In genomic region chr1:193070942-193071341, GRCh38 we compare ENCODE assay signal across 9 cellular contexts. TPM values are rescaled to one million over a fixed set of nuclear protein-coding genes. Genes with fewer than 3 reads are reported as not detected.
DNase-seq lines count a peak whose midpoint lies in the region; ATAC-seq and TF ChIP-seq lines count a peak whose summit lies in the region.
"Had no signal": no experiment of that assay in that cellular context is flagged by ENCODE, and none has a peak within 500 bp of the region (broad histone marks: within the 10 kb centered on the region; RNA-seq: fewer than 3 reads in every experiment).

No MANE protein-coding gene starts in this region.

- no peak overlapping the region for H2BK5ac ChIP-seq in H9 (ENCODE audit: insufficient read length, low read length)

- peak; percentile 36 for DNase-seq in H9
- peak; percentile 42 for DNase-seq in NCI-H510A treated with DMSO at 0.1 percent for 48 hours (lab: John Stamatoyannopoulos, UW)
- no peak for DNase-seq in right cardiac atrium
- no peak for DNase-seq in HT-29 (ENCODE audit: low spot score)
- DNase-seq in foreskin fibroblast, result no peak
- no peak for DNase-seq in prostate gland (ENCODE audit: low spot score)
- no peak for DNase-seq in activated T-helper 1 cell treated with anti-CD3 and anti-CD28 coated beads, Interleukin-12 subunit alpha, Interleukin-12 subunit beta, Interleukin-2, Interleukin-4 antibody, amounts not matched to agents 30 ng/mL and 10 ng/mL and 1 ng/mL, durations not matched to agents 14 hours and 24 hours and 36 hours (ENCODE audit: low spot score)
- DNase-seq: heart right ventricle had no signal

- no peak overlapping the region for H3K4me2 ChIP-seq in H9 (ENCODE audit: insufficient read depth, insufficient read length, low read length)

- H2AK5ac ChIP-seq in H9 (ENCODE audit: insufficient read length, low read length), result no peak overlapping the region

- H3K79me2 ChIP-seq in H9 (ENCODE audit: insufficient read depth, low read length), result peaks cover 6% of the 10 kb centered on the region; the same call in 1 of the 2 replicates

- intact Hi-C loops in right cardiac atrium (cut with DNase I) (no loop called here), prostate gland (cut with DNase I) (no loop called here)
- intact Hi-C loops in activated T-helper 1 cell treated with anti-CD3 and anti-CD28 coated beads, Interleukin-12 subunit alpha, Interleukin-12 subunit beta, Interleukin-2, Interleukin-4 antibody, amounts not matched to agents 30 ng/mL and 10 ng/mL and 1 ng/mL, durations not matched to agents 14 hours and 24 hours and 36 hours (cut with micrococcal nuclease), result no loop called here

- no peak overlapping the region for H3K4me3 ChIP-seq in right cardiac atrium (ENCODE audit: low read length)
- H3K4me3 ChIP-seq in foreskin fibroblast (ENCODE audit: low read depth in 1 of 2, low read length in 2 of 2), result no peak overlapping the region
- H3K4me3 ChIP-seq in prostate gland, result no peak overlapping the region
- H3K4me3 ChIP-seq: heart right ventricle had no signal

- H3K79me1 ChIP-seq in H9 (ENCODE audit: insufficient read depth, low read depth, low read length, poor library complexity, severe bottlenecking), result peaks cover 5% of the 10 kb centered on the region

- no peaks in the 10 kb centered on the region for H3K23me2 ChIP-seq in H9 (ENCODE audit: insufficient read length, low read depth, low read length, poor library complexity, severe bottlenecking)

- H3K4me1 Mint-ChIP-seq in H9, result peaks cover 2 to 5% of the 10 kb centered on the region in 2 experiments; a peak in 3 of 4 replicates
- H3K4me1 Mint-ChIP-seq in activated T-helper 1 cell treated with anti-CD3 and anti-CD28 coated beads, Interleukin-12 subunit alpha, Interleukin-12 subunit beta, Interleukin-2, Interleukin-4 antibody, amounts not matched to agents 30 ng/mL and 10 ng/mL and 1 ng/mL, durations not matched to agents 14 hours and 24 hours and 36 hours (ENCODE audit: low read depth), result peaks cover 44% of the 10 kb centered on the region

- H3K27me3 Mint-ChIP-seq in H9 (ENCODE audit: low read depth), result no peaks in the 10 kb centered on the region
- no peaks in the 10 kb centered on the region for H3K27me3 Mint-ChIP-seq in activated T-helper 1 cell treated with anti-CD3 and anti-CD28 coated beads, Interleukin-12 subunit alpha, Interleukin-12 subunit beta, Interleukin-2, Interleukin-4 antibody, amounts not matched to agents 30 ng/mL and 10 ng/mL and 1 ng/mL, durations not matched to agents 14 hours and 24 hours and 36 hours (ENCODE audit: insufficient read depth)

- H4K91ac ChIP-seq in H9 (ENCODE audit: insufficient read length, low read depth, low read length), result no peak overlapping the region

- H3K4me3 Mint-ChIP-seq in H9, result no peak overlapping the region; a peak in 1 of 5 replicates
- H3K4me3 Mint-ChIP-seq in activated T-helper 1 cell treated with anti-CD3 and anti-CD28 coated beads, Interleukin-12 subunit alpha, Interleukin-12 subunit beta, Interleukin-2, Interleukin-4 antibody, amounts not matched to agents 30 ng/mL and 10 ng/mL and 1 ng/mL, durations not matched to agents 14 hours and 24 hours and 36 hours, result no peak overlapping the region

- H2BK12ac ChIP-seq in H9 (ENCODE audit: insufficient read length, low read depth, low read length), result no peak overlapping the region

- H3T11ph ChIP-seq in H9 (ENCODE audit: low read length), result no peak overlapping the region

- no peaks in the 10 kb centered on the region for H3K36me3 ChIP-seq in prostate gland

- no peak overlapping the region for H3K14ac ChIP-seq in H9 (ENCODE audit: insufficient read depth, low read length)

- no peaks in the 10 kb centered on the region for H3K9me3 ChIP-seq in H9 (ENCODE audit: control insufficient read depth, low read depth, low read length)
- no peaks in the 10 kb centered on the region for H3K9me3 ChIP-seq in right cardiac atrium (ENCODE audit: control insufficient read depth, low read length)
- no peaks in the 10 kb centered on the region for H3K9me3 ChIP-seq in prostate gland
- H3K9me3 ChIP-seq: heart right ventricle had no signal

- TF ChIP-seq CTCF in H9 (conservative IDR thresholded peaks at IDR 0.05) (no peak), foreskin fibroblast (IDR thresholded peaks at IDR 0.05; ENCODE audit: low read depth, low read length) (no peak), prostate gland (IDR thresholded peaks at IDR 0.05) (no peak)

- H3K27ac ChIP-seq in H9 (ENCODE audit: insufficient read length, low read depth, low read length) (no peak overlapping the region), right cardiac atrium (ENCODE audit: low read length) (peak overlapping the region; percentile 78), prostate gland (no peak overlapping the region)

- no peak overlapping the region for H3K56ac ChIP-seq in H9 (ENCODE audit: insufficient read length, low read depth, low read length)

- H3K23ac ChIP-seq in H9 (ENCODE audit: insufficient read length, low read depth, low read length), result no peak overlapping the region

- H2BK15ac ChIP-seq in H9 (ENCODE audit: low read depth, low read length), result no peak overlapping the region

- H3K18ac ChIP-seq in H9 (ENCODE audit: insufficient read length, low read depth, low read length), result no peak overlapping the region

- H3K9me3 Mint-ChIP-seq in H9, result no peaks in the 10 kb centered on the region
- no peaks in the 10 kb centered on the region for H3K9me3 Mint-ChIP-seq in activated T-helper 1 cell treated with anti-CD3 and anti-CD28 coated beads, Interleukin-12 subunit alpha, Interleukin-12 subunit beta, Interleukin-2, Interleukin-4 antibody, amounts not matched to agents 30 ng/mL and 10 ng/mL and 1 ng/mL, durations not matched to agents 14 hours and 24 hours and 36 hours

- H4K20me1 ChIP-seq in H9 (ENCODE audit: control insufficient read depth, insufficient read depth, insufficient read length), result no peaks in the 10 kb centered on the region

- H3K27ac Mint-ChIP-seq in H9, result no peak overlapping the region; a peak in 1 of 7 replicates
- H3K27ac Mint-ChIP-seq in activated T-helper 1 cell treated with anti-CD3 and anti-CD28 coated beads, Interleukin-12 subunit alpha, Interleukin-12 subunit beta, Interleukin-2, Interleukin-4 antibody, amounts not matched to agents 30 ng/mL and 10 ng/mL and 1 ng/mL, durations not matched to agents 14 hours and 24 hours and 36 hours, result no peak overlapping the region

- peak; percentile 65 for ATAC-seq in GM18867 (IDR thresholded peaks at IDR 0.05; ENCODE audit: unreplicated experiment)
- ATAC-seq in right cardiac atrium, result peak; percentile 26 to 45

- TF ChIP-seq POLR2A in prostate gland (IDR thresholded peaks at IDR 0.05), result no peak

- WGBS in H9 (ENCODE audit: extremely low coverage, insufficient read length, low lambda C conversion rate), result no CpG with 5 or more reads among the region's 5 CpGs
- 58% methylated on average over 5 of the region's 5 CpGs for WGBS in right cardiac atrium
- WGBS in prostate gland, result 74% methylated on average over 5 of the region's 5 CpGs

- no peak overlapping the region for H2BK20ac ChIP-seq in H9 (ENCODE audit: low read depth, low read length, poor library complexity, severe bottlenecking)

- H3K4me1 ChIP-seq in H9 (ENCODE audit: insufficient read depth, low read length) (no peaks in the 10 kb centered on the region; the same call in 1 of the 2 replicates), right cardiac atrium (ENCODE audit: control insufficient read depth, insufficient read depth, low read length) (peaks cover 3% of the 10 kb centered on the region), prostate gland (replicated peaks) (no peaks in the 10 kb centered on the region)

- H3K9ac ChIP-seq in H9 (ENCODE audit: extremely low read depth, insufficient read length, low read length), result no peak overlapping the region

- H2BK120ac ChIP-seq in H9 (ENCODE audit: low read depth, low read length, poor library complexity, severe bottlenecking), result no peak overlapping the region

- H4K8ac ChIP-seq in H9 (replicated peaks; ENCODE audit: insufficient read length, low read depth, low read length), result no peak overlapping the region

- H3K27me3 ChIP-seq in H9 (ENCODE audit: insufficient read depth, low read length) (no peaks in the 10 kb centered on the region), right cardiac atrium (ENCODE audit: control insufficient read depth, insufficient read depth) (no peaks in the 10 kb centered on the region), prostate gland (replicated peaks; ENCODE audit: insufficient read depth) (no peaks in the 10 kb centered on the region)
- H3K27me3 ChIP-seq: heart right ventricle had no signal

- peaks cover 8 to 13% (median 9%) of the 10 kb centered on the region in 3 experiments; a peak in 6 of 7 replicates for H3K36me3 Mint-ChIP-seq in H9 (ENCODE audit: insufficient read depth in 1 of 3, low read depth in 3 of 3)
- peaks cover 31% of the 10 kb centered on the region for H3K36me3 Mint-ChIP-seq in activated T-helper 1 cell treated with anti-CD3 and anti-CD28 coated beads, Interleukin-12 subunit alpha, Interleukin-12 subunit beta, Interleukin-2, Interleukin-4 antibody, amounts not matched to agents 30 ng/mL and 10 ng/mL and 1 ng/mL, durations not matched to agents 14 hours and 24 hours and 36 hours (ENCODE audit: low read depth)

- H2AFZ ChIP-seq in H9 (ENCODE audit: low read length), result no peak overlapping the region

- H4K5ac ChIP-seq in H9 (ENCODE audit: insufficient read length, low read depth, low read length), result no peak overlapping the region

- H3K4ac ChIP-seq in H9 (ENCODE audit: low read depth, low read length), result no peak overlapping the region

RNA-seq across cellular contexts. Expression of gene RO60, which starts 11.5 kb away (rescaled TPM):
- total RNA-seq in H9 (2021) (79.5 and 84.7 TPM in 2 replicates), right cardiac atrium (10 to 100 TPM; 50.7 to 60.8 (median 58.0) TPM), prostate gland (10 to 100 TPM; 92.8 to 93.8 TPM)
- 11.1 TPM for polyA plus RNA-seq in right cardiac atrium
- total RNA-seq in HT-29 (2014; rRNA removed; shearing (Covaris generic)), result 46.4 and 62.5 TPM in 2 replicates
- 68.7 and 70.0 TPM in 2 replicates for total RNA-seq in activated T-helper 1 cell treated with anti-CD3 and anti-CD28 coated beads, Interleukin-12 subunit alpha, Interleukin-12 subunit beta, Interleukin-2, Interleukin-4 antibody, amounts not matched to agents 30 ng/mL and 10 ng/mL and 1 ng/mL, durations not matched to agents 14 hours and 24 hours and 36 hours

RNA-seq across cellular contexts. Expression of gene UCHL5, which starts 11.8 kb away (rescaled TPM):
- total RNA-seq in H9 (2021) (40.9 and 42.1 TPM in 2 replicates), right cardiac atrium (10 to 100 TPM; 34.2 to 39.4 (median 36.7) TPM), prostate gland (10 to 100 TPM; 28.7 to 36.9 TPM)
- polyA plus RNA-seq in right cardiac atrium, result 26.9 TPM
- 23.5 and 23.6 TPM in 2 replicates for total RNA-seq in HT-29 (2014; rRNA removed; shearing (Covaris generic))
- 88.1 and 93.1 TPM in 2 replicates for total RNA-seq in activated T-helper 1 cell treated with anti-CD3 and anti-CD28 coated beads, Interleukin-12 subunit alpha, Interleukin-12 subunit beta, Interleukin-2, Interleukin-4 antibody, amounts not matched to agents 30 ng/mL and 10 ng/mL and 1 ng/mL, durations not matched to agents 14 hours and 24 hours and 36 hours

RNA-seq across cellular contexts. Expression of gene GLRX2, which starts 34.3 kb away (rescaled TPM):
- total RNA-seq in H9 (2021) (7.8 and 10.1 TPM in 2 replicates), right cardiac atrium (10 to 100 TPM; 25.3 to 32.7 (median 30.2) TPM), prostate gland (10 to 100 TPM in 1 of 2 donors, 1 to 10 TPM in 1; 6.5 to 13.6 TPM)
- polyA plus RNA-seq in right cardiac atrium, result 37.3 TPM
- total RNA-seq in HT-29 (2014; rRNA removed; shearing (Covaris generic)), result 9.2 and 16.6 TPM in 2 replicates
- 29.6 and 32.9 TPM in 2 replicates for total RNA-seq in activated T-helper 1 cell treated with anti-CD3 and anti-CD28 coated beads, Interleukin-12 subunit alpha, Interleukin-12 subunit beta, Interleukin-2, Interleukin-4 antibody, amounts not matched to agents 30 ng/mL and 10 ng/mL and 1 ng/mL, durations not matched to agents 14 hours and 24 hours and 36 hours

RNA-seq across cellular contexts. Expression of gene CDC73, which starts 50.9 kb away (rescaled TPM):
- 62.5 and 63.7 TPM in 2 replicates for total RNA-seq in H9 (2021)
- total RNA-seq in right cardiac atrium, result 10 to 100 TPM; 53.5 to 60.9 (median 55.4) TPM
- 12.4 TPM for polyA plus RNA-seq in right cardiac atrium
- total RNA-seq in HT-29 (2014; rRNA removed; shearing (Covaris generic)), result 9.7 TPM in 2 replicates
- 10 to 100 TPM; 36.2 to 48.0 TPM for total RNA-seq in prostate gland
- total RNA-seq in activated T-helper 1 cell treated with anti-CD3 and anti-CD28 coated beads, Interleukin-12 subunit alpha, Interleukin-12 subunit beta, Interleukin-2, Interleukin-4 antibody, amounts not matched to agents 30 ng/mL and 10 ng/mL and 1 ng/mL, durations not matched to agents 14 hours and 24 hours and 36 hours, result 56.1 and 57.3 TPM in 2 replicates

Comparison
In these comparisons a context has a peak if more than half of its experiments do, and no peak if none do; other contexts are left out.
1. DNase-seq: peak in H9 (single experiment) and NCI-H510A treated with DMSO at 0.1 percent for 48 hours (single experiment); none in right cardiac atrium (0 of 3), HT-29 (single experiment), foreskin fibroblast (0 of 2), prostate gland (single experiment) and activated T-helper 1 cell treated with anti-CD3 and anti-CD28 coated beads, Interleukin-12 subunit alpha, Interleukin-12 subunit beta, Interleukin-2, Interleukin-4 antibody, amounts not matched to agents 30 ng/mL and 10 ng/mL and 1 ng/mL, durations not matched to agents 14 hours and 24 hours and 36 hours (single experiment).